In the genomic region with DNA sequence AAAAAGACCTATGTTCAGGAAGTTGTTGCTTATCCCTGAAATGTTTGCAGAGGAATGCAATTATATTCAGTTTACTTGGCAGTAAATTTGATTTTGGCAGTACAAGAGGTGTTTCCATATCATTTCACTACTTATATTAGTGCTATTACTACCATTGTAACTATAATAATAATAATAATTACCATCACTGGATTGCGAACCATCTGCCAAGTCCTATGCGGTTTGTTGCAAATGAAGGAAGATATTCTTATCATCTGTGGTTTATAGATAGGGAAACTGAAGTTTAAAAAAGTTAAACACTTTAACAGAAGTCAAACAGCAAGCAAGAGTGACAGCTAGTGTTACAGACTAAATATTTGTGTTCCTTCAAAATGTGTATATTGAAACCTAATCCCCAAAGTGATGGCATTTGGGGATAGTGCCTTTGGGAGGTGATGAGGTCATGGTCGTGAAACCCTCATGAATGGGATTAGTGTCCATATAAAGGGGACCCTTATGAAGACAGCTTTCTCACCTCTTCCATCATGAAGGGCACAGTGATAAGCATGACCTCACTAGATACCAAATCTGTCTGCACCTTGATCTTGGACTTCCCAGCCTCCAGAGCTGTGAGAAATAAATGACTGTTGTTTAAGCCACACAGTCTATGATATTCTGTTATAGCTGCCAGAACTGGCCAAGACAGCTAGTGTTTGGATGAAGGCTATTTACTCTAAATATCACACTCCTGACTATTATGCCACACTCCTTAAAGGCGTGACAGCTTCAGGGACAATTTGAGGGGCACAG, we compare ENCODE assay signal across 1 cellular context.
TF ChIP-seq lines count a peak whose summit lies in the region.

No MANE protein-coding gene starts in this region.

TF ChIP-seq in HEK293, 187 proteins besides CTCF, POLR2A, EP300 and RAD21 (continued from another document):
- TF ChIP-seq, protein P1, sequence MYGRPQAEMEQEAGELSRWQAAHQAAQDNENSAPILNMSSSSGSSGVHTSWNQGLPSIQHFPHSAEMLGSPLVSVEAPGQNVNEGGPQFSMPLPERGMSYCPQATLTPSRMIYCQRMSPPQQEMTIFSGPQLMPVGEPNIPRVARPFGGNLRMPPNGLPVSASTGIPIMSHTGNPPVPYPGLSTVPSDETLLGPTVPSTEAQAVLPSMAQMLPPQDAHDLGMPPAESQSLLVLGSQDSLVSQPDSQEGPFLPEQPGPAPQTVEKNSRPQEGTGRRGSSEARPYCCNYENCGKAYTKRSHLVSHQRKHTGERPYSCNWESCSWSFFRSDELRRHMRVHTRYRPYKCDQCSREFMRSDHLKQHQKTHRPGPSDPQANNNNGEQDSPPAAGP (tag by site-specific recombination; IDR thresholded peaks at IDR 0.05) = no peak
- no peak for TF ChIP-seq ZNF843 (tag by site-specific recombination; IDR thresholded peaks at IDR 0.05)
- TF ChIP-seq ZNF658 (tag by site-specific recombination; IDR thresholded peaks at IDR 0.05) = no peak
- no peak for TF ChIP-seq ZNF114 (tag by site-specific recombination; IDR thresholded peaks at IDR 0.05)
- no peak for TF ChIP-seq PRDM1 (tag by site-specific recombination; IDR thresholded peaks at IDR 0.05)
TF ChIP-seq in HEK293: peak in this region for 5.
